Comparison of ENCODE assay signal across 10 cellular contexts in genomic region chr1:116345830-116346229, GRCh38. TPM values are rescaled to one million over a fixed set of nuclear protein-coding genes. Genes with fewer than 3 reads are reported as not detected.
DNase-seq lines count a peak whose midpoint lies in the region; ATAC-seq lines count a peak whose summit lies in the region.
"Had no signal": no experiment of that assay in that cellular context is flagged by ENCODE, and none has a peak within 500 bp of the region (broad histone marks: within the 10 kb centered on the region; RNA-seq: fewer than 3 reads in every experiment).

No MANE protein-coding gene starts in this region.

- DNase-seq in DMS153 (lab: John Stamatoyannopoulos, UW) (peak; percentile 76), NCI-H1105 (lab: John Stamatoyannopoulos, UW) (peak; percentile 12), T follicular helper cell (ENCODE audit: low read depth) (peak; percentile 65), ecto neural progenitor cell (ENCODE audit: low spot score) (peak; percentile 58), NCI-H1930 (lab: John Stamatoyannopoulos, UW) (no peak), mucosa of gallbladder (ENCODE audit: low spot score) (no peak)
- DNase-seq: amniotic stem cell had no signal

- ATAC-seq in HG03565 (IDR thresholded peaks at IDR 0.05; ENCODE audit: unreplicated experiment) (no peak), GM21825 (IDR thresholded peaks at IDR 0.05; ENCODE audit: unreplicated experiment) (no peak)
- ATAC-seq: esophagus mucosa had no signal

RNA-seq across cellular contexts. Expression of gene ATP1A1, which starts 27.2 kb away (rescaled TPM):
- total RNA-seq in mucosa of gallbladder, result 2,502 TPM

Comparison
In these comparisons a context has a peak if more than half of its experiments do, and no peak if none do; other contexts are left out.
1. DNase-seq: peak in DMS153 (single experiment), NCI-H1105 (single experiment), T follicular helper cell (single experiment) and ecto neural progenitor cell (single experiment); none in NCI-H1930 (0 of 2) and mucosa of gallbladder (single experiment).